ENCODE assay signal across 8 cellular contexts in genomic region chr1:108963052-108963686, GRCh38. TPM values are rescaled to one million over a fixed set of nuclear protein-coding genes. Genes with fewer than 3 reads are reported as not detected.
A peak's percentile ranks its signal among the peaks of the same experiment; 100 is the strongest.
DNase-seq lines count a peak whose midpoint lies in the region; ATAC-seq, FAIRE-seq and TF ChIP-seq lines count a peak whose summit lies in the region.

TSS of gene CLCC1 (minus strand) at chr1:108963484. CDS start at chr1:108950437, 13,047 bp downstream.

- peaks cover 7% of the 10 kb centered on the region for H3K9me1 ChIP-seq in IMR-90 (ENCODE audit: insufficient read depth, low read length)

- peak within 1 kb of the TSS; percentile 83; the same call in 1 of the 2 replicates for H4K5ac ChIP-seq in IMR-90 (ENCODE audit: low read depth, low read length)

- no TSS peak for BruUV-seq in IMR-90 (replicated peaks; lab: Mats Ljungman, UMichigan)

- H3K56ac ChIP-seq in IMR-90 (ENCODE audit: extremely low read depth, insufficient read depth, low read length): peak within 1 kb of the TSS; percentile 48; the same call in 1 of the 2 replicates

- H4K91ac ChIP-seq in IMR-90 (ENCODE audit: insufficient read depth, low read depth, low read length): peak within 1 kb of the TSS; percentile 10; the same call in 1 of the 2 replicates

- TF ChIP-seq CTCF in D721Med (IDR thresholded peaks at IDR 0.05; ENCODE audit: insufficient read depth, missing control alignments): no peak
- no peak for TF ChIP-seq CTCF in IMR-90 (conservative IDR thresholded peaks at IDR 0.05; ENCODE audit: low read depth, low read length)
- TF ChIP-seq CTCF in epithelial cell of esophagus (IDR thresholded peaks at IDR 0.05; ENCODE audit: insufficient read depth, low read depth, low read length, missing control alignments): no peak
- TF ChIP-seq CTCF in mucosa of descending colon (IDR thresholded peaks at IDR 0.05): no peak

- peak within 1 kb of the TSS; percentile 93 for H3K9ac ChIP-seq in IMR-90 (ENCODE audit: low read depth, low read length)

- dilution Hi-C loops in IMR-90 (cut with HindIII; ENCODE audit: low sequenced_read_pairs, unreplicated experiment): no loop called here

- peak; percentile 79; the same call in 1 of the 2 replicates for TF ChIP-seq POLR2A in IMR-90 (IDR thresholded peaks at IDR 0.05; ENCODE audit: low read depth, low read length)

- peaks cover 2% of the 10 kb centered on the region; the same call in 1 of the 2 replicates for H4K20me1 ChIP-seq in IMR-90 (ENCODE audit: insufficient read depth, low read length)

- in situ Hi-C loops in IMR-90 (cut with MboI; ENCODE audit: low sequenced_read_pairs): no loop called here

- POLR2A ChIA-PET in IMR-90 (lab: Charles Lee; ENCODE audit: unreplicated experiment): no interaction called here

- H3K4me3 ChIP-seq in IMR-90 (ENCODE audit: insufficient read depth, low read depth, low read length) (peak within 1 kb of the TSS; percentile 100), epithelial cell of esophagus (ENCODE audit: low read length) (peak within 1 kb of the TSS; percentile 69), mucosa of descending colon (peak within 1 kb of the TSS; percentile 65)

- CTCF ChIA-PET in IMR-90 (lab: Yijun Ruan, JAX): interaction anchor here (0.6 kb wide), 1 partner anchor 680 kb away, joined by 5 read pairs; no protein-coding TSS in a partner anchor

- no peak within 1 kb of the TSS for H2BK120ac ChIP-seq in IMR-90 (ENCODE audit: low read depth, low read length)

- no peak within 1 kb of the TSS for H2BK20ac ChIP-seq in IMR-90 (ENCODE audit: low read depth, low read length)

- H3K4me2 ChIP-seq in IMR-90 (ENCODE audit: low read depth, low read length): peak within 1 kb of the TSS; percentile 94

- H3K36me3 ChIP-seq in IMR-90 (ENCODE audit: control insufficient read depth, insufficient read depth, low read length): no peaks in the 10 kb centered on the region; the same call in 1 of the 2 replicates
- H3K36me3 ChIP-seq in mucosa of descending colon (ENCODE audit: low read depth): no peaks in the 10 kb centered on the region

- H2BK15ac ChIP-seq in IMR-90 (ENCODE audit: low read depth, low read length): no peak within 1 kb of the TSS

- 0 out of 2 replicates have a peak within 1 kb of the TSS, but pooled peaks have one; percentile 34 for H3K23ac ChIP-seq in IMR-90 (ENCODE audit: low read depth, low read length)

- H2BK5ac ChIP-seq in IMR-90 (ENCODE audit: low read depth, low read length, poor library complexity, severe bottlenecking): peak within 1 kb of the TSS; percentile 94

- peak within 1 kb of the TSS; percentile 96 for H2AFZ ChIP-seq in IMR-90 (replicated peaks; ENCODE audit: low read length, poor library complexity)

- no peak within 1 kb of the TSS for H2AK5ac ChIP-seq in IMR-90 (ENCODE audit: low read depth, low read length)

- H3K79me1 ChIP-seq in IMR-90 (ENCODE audit: low read depth in 1 of 2, low read length in 2 of 2): peaks cover 23 to 35% of the 10 kb centered on the region in 2 experiments

- FAIRE-seq in D721Med (lab: Jason Lieb, UNC): no peak

- no peak for TF ChIP-seq RAD21 in IMR-90 (IDR thresholded peaks at IDR 0.05; ENCODE audit: low read length)

- WGBS in IMR-90 (ENCODE audit: extremely low coverage in 2 of 2, insufficient read length in 1 of 2), 2 experiments: 1% methylated on average over 27 of the region's 72 CpGs; no CpG with 5 or more reads in 1 of the 2 experiments

- peak within 1 kb of the TSS; percentile 74 to 75; a peak in 2 of 4 replicates for H4K8ac ChIP-seq in IMR-90 (ENCODE audit: low read depth in 2 of 2, low read length in 2 of 2)

- H3K9me3 ChIP-seq in IMR-90 (ENCODE audit: control insufficient read depth, insufficient read depth, low read length): no peaks in the 10 kb centered on the region
- H3K9me3 ChIP-seq in mucosa of descending colon: no peaks in the 10 kb centered on the region

- H3K27ac ChIP-seq in IMR-90 (ENCODE audit: insufficient read depth, low read length): peak within 1 kb of the TSS; percentile 98

- H3K18ac ChIP-seq in IMR-90 (ENCODE audit: low read depth, low read length): peak within 1 kb of the TSS; percentile 43

- H3K4me1 ChIP-seq in IMR-90 (ENCODE audit: control insufficient read depth, insufficient read depth, low read length) (0 out of 2 replicates have a peak, but pooled peaks cover 2% of the 10 kb centered on the region), mucosa of descending colon (ENCODE audit: low read depth) (peaks cover 13% of the 10 kb centered on the region)

- intact Hi-C loops in IMR-90 (cut with micrococcal nuclease) (loop anchor here (5.0 kb wide), 1 partner anchor 149 kb away; the partner anchor contains the start of gene ELAPOR1), mucosa of descending colon (cut with DNase I, micrococcal nuclease) (no loop called here)

- H2AK9ac ChIP-seq in IMR-90 (replicated peaks; ENCODE audit: low read depth, low read length, poor library complexity): peak within 1 kb of the TSS; percentile 79

- H3K4ac ChIP-seq in IMR-90 (ENCODE audit: low read depth, low read length): peak within 1 kb of the TSS; percentile 56

- no peaks in the 10 kb centered on the region for H3K27me3 ChIP-seq in IMR-90 (ENCODE audit: control insufficient read depth, insufficient read depth, low read length)

- ATAC-seq in GM21526 (IDR thresholded peaks at IDR 0.05; ENCODE audit: low FRiP score, unreplicated experiment) (peak; percentile 88), IMR-90 (ENCODE audit: low read depth) (peak; percentile 99), mucosa of descending colon (peak; percentile 96)

- H3K14ac ChIP-seq in IMR-90 (replicated peaks; ENCODE audit: low read depth, low read length): peak within 1 kb of the TSS; percentile 23

- peak; percentile 92 for DNase-seq in D721Med (ENCODE audit: insufficient read length, low spot score)
- DNase-seq in IMR-90: peak; percentile 90
- DNase-seq in OCI-M1 (lab: John Stamatoyannopoulos, UW): peak; percentile 93
- peak; percentile 84 for DNase-seq in activated T-cell treated with anti-CD3 and anti-CD28 coated beads for 4 hours
- DNase-seq in epithelial cell of esophagus (ENCODE audit: low read depth): peak; percentile 96
- peak; percentile 95 to 97 (median 96) for DNase-seq in mucosa of descending colon
- DNase-seq in stimulated activated CD8-positive, alpha-beta memory T cell treated with anti-CD3 and anti-CD28 coated beads, Interleukin-4, amount 100 ng/mL, for 24 hours (ENCODE audit: low read depth): peak; percentile 85

TF ChIP-seq in IMR-90, 13 proteins besides CTCF, POLR2A, EP300 and RAD21:
- TF ChIP-seq MXI1 (IDR thresholded peaks at IDR 0.05; ENCODE audit: borderline replicate concordance, low read depth, low read length): peak; percentile 86; the same call in 1 of the 2 replicates
- TF ChIP-seq CEBPB (IDR thresholded peaks at IDR 0.05; ENCODE audit: low read depth, low read length): no peak
- TF ChIP-seq USF2 (IDR thresholded peaks at IDR 0.05; ENCODE audit: low read depth, low read length): no peak
- TF ChIP-seq FOS (IDR thresholded peaks at IDR 0.05; ENCODE audit: low read depth, low read length): no peak
- no peak for TF ChIP-seq ELK1 (IDR thresholded peaks at IDR 0.05; ENCODE audit: borderline replicate concordance, low read depth, low read length)
- TF ChIP-seq SMC3 (IDR thresholded peaks at IDR 0.05; ENCODE audit: low read depth, low read length): no peak
- TF ChIP-seq RCOR1 (IDR thresholded peaks at IDR 0.05; ENCODE audit: insufficient replicate concordance, low read length): peak; percentile 9
- no peak for TF ChIP-seq NFE2L2 (IDR thresholded peaks at IDR 0.05; ENCODE audit: low read depth, low read length)
- no peak for TF ChIP-seq CHD1 (IDR thresholded peaks at IDR 0.05; ENCODE audit: low read depth, low read length)
- TF ChIP-seq BHLHE40 (IDR thresholded peaks at IDR 0.05; ENCODE audit: low read depth, low read length): peak; percentile 49; the same call in 1 of the 2 replicates
- no peak for TF ChIP-seq RFX5 (IDR thresholded peaks at IDR 0.05; ENCODE audit: low read depth, low read length)
- TF ChIP-seq MAFK (IDR thresholded peaks at IDR 0.05; ENCODE audit: low read depth, low read length): no peak
- peak; percentile 5; the same call in 1 of the 2 replicates for TF ChIP-seq MAZ (IDR thresholded peaks at IDR 0.05; ENCODE audit: borderline replicate concordance, low read depth, low read length)

RNA-seq across cellular contexts. Expression of gene CLCC1, which starts in this region (rescaled TPM):
- total RNA-seq in IMR-90 (2012; rRNA removed) (29.6 and 41.4 TPM in 2 replicates), mucosa of descending colon (10 to 100 TPM; 19.9 to 32.1 (median 21.3) TPM)
- 18.0 and 19.3 TPM in 2 replicates for polyA plus RNA-seq in IMR-90 (2012; rRNA removed)
- polyA plus RNA-seq in IMR-90 (2012; cell fraction: cytosol; rRNA removed): 8.1 and 10.4 TPM in 2 replicates
- polyA plus RNA-seq in IMR-90 (2012; cell fraction: nucleus; rRNA removed; ENCODE audit: low replicate concordance): 8.1 and 21.6 TPM in 2 replicates

Comparison
In these comparisons a context has a peak if more than half of its experiments do, and no peak if none do; other contexts are left out.
1. Peak in every context shown above with its lines: DNase-seq, ATAC-seq, H3K4me3 ChIP-seq and H3K27ac ChIP-seq.